In genomic region chr13:107266657-107267056, GRCh38 we compare ENCODE assay signal across 17 cellular contexts.
"Had no signal": no experiment of that assay in that cellular context is flagged by ENCODE, and none has a peak within 500 bp of the region (broad histone marks: within the 10 kb centered on the region; RNA-seq: fewer than 3 reads in every experiment).

No MANE protein-coding gene starts in this region.

- H3K4me1 ChIP-seq: left ventricle myocardium inferior, right atrium auricular region, tibial artery, uterus had no signal

- H3K27ac ChIP-seq: brain microvascular endothelial cell, left ventricle myocardium inferior, neutrophil, right atrium auricular region, tibial artery, uterus had no signal

- H3K36me3 ChIP-seq: brain microvascular endothelial cell, left ventricle myocardium inferior, neutrophil, right atrium auricular region, tibial artery, uterus had no signal

- H3K9me3 ChIP-seq: left ventricle myocardium inferior, neutrophil, right atrium auricular region, tibial artery, uterus had no signal

- H3K27me3 ChIP-seq: brain microvascular endothelial cell, neutrophil, right atrium auricular region, tibial artery, uterus had no signal

- H3K4me3 ChIP-seq: left ventricle myocardium inferior, right atrium auricular region, tibial artery, uterus had no signal

- ATAC-seq: activated CD8-positive, alpha-beta T cell treated with anti-CD3 and anti-CD28 coated beads for 36 hours; activated T-cell treated with anti-CD3 and anti-CD28 coated beads, Interleukin-2, amount 50 U/mL, for 4 hours; naive thymus-derived CD8-positive, alpha-beta T cell; WTC11 had no signal

- DNase-seq: activated CD4-positive, alpha-beta T cell treated with anti-CD3 and anti-CD28 coated beads for 4 hours; activated CD8-positive, alpha-beta T cell treated with anti-CD3 and anti-CD28 coated beads for 36 hours; activated effector memory CD4-positive, alpha-beta T cell treated with Interleukin-2 at 50 U/mL for 16 hours; activated T-cell treated with anti-CD3 and anti-CD28 coated beads, Interleukin-2, amount 50 U/mL, for 4 hours; brain microvascular endothelial cell; effector memory CD4-positive, alpha-beta T cell; left ventricle myocardium inferior; naive thymus-derived CD8-positive, alpha-beta T cell; posterior cingulate gyrus; small intestine; stimulated activated CD4-positive, alpha-beta T cell treated with anti-CD3 and anti-CD28 coated beads, Interleukin-4, amount 100 ng/mL, for 24 hours; stimulated activated naive CD4-positive, alpha-beta T cell; tibial artery; uterus had no signal
